7 cellular contexts compared by ENCODE assay signal in genomic region chr2:231711677-231712461, GRCh38. TPM values are rescaled to one million over a fixed set of nuclear protein-coding genes. Genes with fewer than 3 reads are reported as not detected.
DNase-seq lines count a peak whose midpoint lies in the region; ATAC-seq and TF ChIP-seq lines count a peak whose summit lies in the region.

No MANE protein-coding gene starts in this region.

- ATAC-seq in IMR-90 (ENCODE audit: low read depth) (no peak), GM18873 (IDR thresholded peaks at IDR 0.05; ENCODE audit: low FRiP score, unreplicated experiment) (no peak), HG02610 (IDR thresholded peaks at IDR 0.05; ENCODE audit: unreplicated experiment) (no peak)

- H3K9me1 ChIP-seq in IMR-90 (ENCODE audit: insufficient read depth, low read length) = peaks cover 9% of the 10 kb centered on the region

- peaks cover 45% of the 10 kb centered on the region for H3K36me3 Mint-ChIP-seq in activated naive CD4-positive, alpha-beta T cell treated with anti-CD3 and anti-CD28 coated beads, Interleukin-2, amount 10 ng/mL, durations not matched to agents 7 days and 5 days
- peaks cover 47% of the 10 kb centered on the region for H3K36me3 Mint-ChIP-seq in stimulated activated naive CD8-positive, alpha-beta T cell treated with anti-CD3 and anti-CD28 coated beads, Interleukin-15, Interleukin-2, amounts not matched to agents 100 ng/mL and 50 ng/mL, for 24 hours (ENCODE audit: low read depth)

- H3K9me3 Mint-ChIP-seq in activated naive CD4-positive, alpha-beta T cell treated with anti-CD3 and anti-CD28 coated beads, Interleukin-2, amount 10 ng/mL, durations not matched to agents 7 days and 5 days = no peaks in the 10 kb centered on the region
- H3K9me3 Mint-ChIP-seq in stimulated activated naive CD8-positive, alpha-beta T cell treated with anti-CD3 and anti-CD28 coated beads, Interleukin-15, Interleukin-2, amounts not matched to agents 100 ng/mL and 50 ng/mL, for 24 hours = no peaks in the 10 kb centered on the region

- peak overlapping the region; percentile 77 for H3K9ac ChIP-seq in IMR-90 (ENCODE audit: low read depth, low read length)
- H3K9ac ChIP-seq in iPS-20b (ENCODE audit: low read depth, low read length) = peak overlapping the region; percentile 99

- peak overlapping the region; percentile 99 for H3K4me3 Mint-ChIP-seq in activated naive CD4-positive, alpha-beta T cell treated with anti-CD3 and anti-CD28 coated beads, Interleukin-2, amount 10 ng/mL, durations not matched to agents 7 days and 5 days
- peak overlapping the region; percentile 99 for H3K4me3 Mint-ChIP-seq in stimulated activated naive CD8-positive, alpha-beta T cell treated with anti-CD3 and anti-CD28 coated beads, Interleukin-15, Interleukin-2, amounts not matched to agents 100 ng/mL and 50 ng/mL, for 24 hours

- H2AK5ac ChIP-seq in IMR-90 (ENCODE audit: low read depth, low read length) = 0 out of 2 replicates have a peak overlapping the region, but pooled peaks have one; percentile 6

- peaks cover 0 to 33% of the 10 kb centered on the region in 2 experiments; a peak in 2 of 4 replicates for H3K79me1 ChIP-seq in IMR-90 (ENCODE audit: low read depth in 1 of 2, low read length in 2 of 2)

- no peak overlapping the region for H2BK20ac ChIP-seq in IMR-90 (ENCODE audit: low read depth, low read length)

- no peak overlapping the region for H2BK120ac ChIP-seq in IMR-90 (ENCODE audit: low read depth, low read length)

- H3K14ac ChIP-seq in IMR-90 (replicated peaks; ENCODE audit: low read depth, low read length) = peak overlapping the region; percentile 51; the same call in 1 of the 2 replicates

- H4K91ac ChIP-seq in IMR-90 (ENCODE audit: insufficient read depth, low read depth, low read length) = no peak overlapping the region

- TF ChIP-seq RAD21 in IMR-90 (IDR thresholded peaks at IDR 0.05; ENCODE audit: low read length) = no peak

- peak overlapping the region; percentile 6 for H2AK9ac ChIP-seq in IMR-90 (replicated peaks; ENCODE audit: low read depth, low read length, poor library complexity)

- no peak overlapping the region for H2AFZ ChIP-seq in IMR-90 (replicated peaks; ENCODE audit: low read length, poor library complexity)

- DNase-seq in IMR-90 (no peak), GDM1 (lab: John Stamatoyannopoulos, UW) (no peak)
- peak; percentile 32 for DNase-seq in activated naive CD4-positive, alpha-beta T cell treated with anti-CD3 and anti-CD28 coated beads, Interleukin-2, amount 10 ng/mL, durations not matched to agents 7 days and 5 days

- dilution Hi-C loops in IMR-90 (cut with HindIII; ENCODE audit: low sequenced_read_pairs, unreplicated experiment) = no loop called here

- peak overlapping the region; percentile 89 for H3K4me3 ChIP-seq in IMR-90 (ENCODE audit: insufficient read depth, low read depth, low read length)
- peak overlapping the region; percentile 97 for H3K4me3 ChIP-seq in iPS-20b (ENCODE audit: low read length)

- H3K27me3 Mint-ChIP-seq in activated naive CD4-positive, alpha-beta T cell treated with anti-CD3 and anti-CD28 coated beads, Interleukin-2, amount 10 ng/mL, durations not matched to agents 7 days and 5 days = peaks cover 5% of the 10 kb centered on the region
- no peaks in the 10 kb centered on the region for H3K27me3 Mint-ChIP-seq in stimulated activated naive CD8-positive, alpha-beta T cell treated with anti-CD3 and anti-CD28 coated beads, Interleukin-15, Interleukin-2, amounts not matched to agents 100 ng/mL and 50 ng/mL, for 24 hours

- TF ChIP-seq CTCF in IMR-90 (conservative IDR thresholded peaks at IDR 0.05; ENCODE audit: low read depth, low read length) = no peak

- peak overlapping the region; percentile 94 for H3K23ac ChIP-seq in IMR-90 (ENCODE audit: low read depth, low read length)

- 15% methylated on average over 4 of the region's 9 CpGs; no CpG with 5 or more reads in 1 of the 2 experiments for WGBS in IMR-90 (ENCODE audit: extremely low coverage in 2 of 2, insufficient read length in 1 of 2), 2 experiments

- intact Hi-C loops in IMR-90 (cut with micrococcal nuclease) = loop anchor here (2.0 kb wide), 1 partner anchor 75 kb away; the partner anchor contains the start of gene COPS7B

- H3K27ac Mint-ChIP-seq in activated naive CD4-positive, alpha-beta T cell treated with anti-CD3 and anti-CD28 coated beads, Interleukin-2, amount 10 ng/mL, durations not matched to agents 7 days and 5 days = peak overlapping the region; percentile 95
- peak overlapping the region; percentile 99 for H3K27ac Mint-ChIP-seq in stimulated activated naive CD8-positive, alpha-beta T cell treated with anti-CD3 and anti-CD28 coated beads, Interleukin-15, Interleukin-2, amounts not matched to agents 100 ng/mL and 50 ng/mL, for 24 hours

- H4K20me1 ChIP-seq in IMR-90 (ENCODE audit: insufficient read depth, low read length) = peaks cover 63% of the 10 kb centered on the region

- H2BK5ac ChIP-seq in IMR-90 (ENCODE audit: low read depth, low read length, poor library complexity, severe bottlenecking) = peak overlapping the region; percentile 16

- H3K4ac ChIP-seq in IMR-90 (ENCODE audit: low read depth, low read length) = 0 out of 2 replicates have a peak overlapping the region, but pooled peaks have one; percentile 15

- H3K9me3 ChIP-seq in IMR-90 (ENCODE audit: control insufficient read depth, insufficient read depth, low read length) = no peaks in the 10 kb centered on the region
- no peaks in the 10 kb centered on the region for H3K9me3 ChIP-seq in iPS-20b (ENCODE audit: insufficient read depth, low read depth, low read length)

- no peak overlapping the region for H4K5ac ChIP-seq in IMR-90 (ENCODE audit: low read depth, low read length)

- H3K4me1 ChIP-seq in IMR-90 (ENCODE audit: control insufficient read depth, insufficient read depth, low read length) (peaks cover 24% of the 10 kb centered on the region), iPS-20b (ENCODE audit: insufficient read depth, low read length) (peaks cover 8% of the 10 kb centered on the region; the same call in 1 of the 2 replicates)

- H3K27ac ChIP-seq in IMR-90 (ENCODE audit: insufficient read depth, low read length) = no peak overlapping the region; the same call in 1 of the 2 replicates
- H3K27ac ChIP-seq in iPS-20b (ENCODE audit: low read length) = no peak overlapping the region

- no peak overlapping the region for H3K18ac ChIP-seq in IMR-90 (ENCODE audit: low read depth, low read length)

- POLR2A ChIA-PET in IMR-90 (lab: Charles Lee; ENCODE audit: unreplicated experiment) = no interaction called here

- no peak overlapping the region for H2BK15ac ChIP-seq in IMR-90 (ENCODE audit: low read depth, low read length)

- H3K27me3 ChIP-seq in IMR-90 (ENCODE audit: control insufficient read depth, insufficient read depth, low read length) (no peaks in the 10 kb centered on the region), iPS-20b (ENCODE audit: insufficient read depth, low read length) (no peaks in the 10 kb centered on the region)

- in situ Hi-C loops in IMR-90 (cut with MboI; ENCODE audit: low sequenced_read_pairs) = loop anchor here (5.0 kb wide), 2 partner anchors 35 to 100 kb away; no protein-coding TSS in a partner anchor

- no peak overlapping the region for H4K8ac ChIP-seq in IMR-90 (ENCODE audit: low read depth in 2 of 2, low read length in 2 of 2)

- H3K36me3 ChIP-seq in IMR-90 (ENCODE audit: control insufficient read depth, insufficient read depth, low read length) (peaks cover 18% of the 10 kb centered on the region), iPS-20b (ENCODE audit: insufficient read depth, low read depth, low read length) (peaks cover 41% of the 10 kb centered on the region)

- no peak for TF ChIP-seq POLR2A in IMR-90 (IDR thresholded peaks at IDR 0.05; ENCODE audit: low read depth, low read length)

- CTCF ChIA-PET in IMR-90 (lab: Yijun Ruan, JAX) = interaction anchor here (1.0 kb wide), 1 partner anchor 34 kb away, joined by 3 read pairs; no protein-coding TSS in a partner anchor
- CTCF ChIA-PET in activated naive CD4-positive, alpha-beta T cell treated with anti-CD3 and anti-CD28 coated beads, Interleukin-2, amount 10 ng/mL, durations not matched to agents 7 days and 5 days (lab: Charles Lee) = interaction anchor here (0.7 to 9.7 kb wide), 5 partner anchors 9 to 100 kb away, joined by 3 to 473 read pairs (median 5); no protein-coding TSS in a partner anchor

- no TSS peak for BruUV-seq in IMR-90 (replicated peaks; lab: Mats Ljungman, UMichigan)

- H3K4me1 Mint-ChIP-seq in activated naive CD4-positive, alpha-beta T cell treated with anti-CD3 and anti-CD28 coated beads, Interleukin-2, amount 10 ng/mL, durations not matched to agents 7 days and 5 days = peaks cover 38% of the 10 kb centered on the region
- peaks cover 45% of the 10 kb centered on the region for H3K4me1 Mint-ChIP-seq in stimulated activated naive CD8-positive, alpha-beta T cell treated with anti-CD3 and anti-CD28 coated beads, Interleukin-15, Interleukin-2, amounts not matched to agents 100 ng/mL and 50 ng/mL, for 24 hours (ENCODE audit: low read depth)

- peak overlapping the region; percentile 19; the same call in 1 of the 2 replicates for H3K56ac ChIP-seq in IMR-90 (ENCODE audit: extremely low read depth, insufficient read depth, low read length)

- peak overlapping the region; percentile 91 for H3K4me2 ChIP-seq in IMR-90 (ENCODE audit: low read depth, low read length)

TF ChIP-seq in IMR-90, 13 proteins besides CTCF, POLR2A, EP300 and RAD21:
- TF ChIP-seq MAFK (IDR thresholded peaks at IDR 0.05; ENCODE audit: low read depth, low read length) (no peak), NFE2L2 (IDR thresholded peaks at IDR 0.05; ENCODE audit: low read depth, low read length) (no peak), RCOR1 (IDR thresholded peaks at IDR 0.05; ENCODE audit: insufficient replicate concordance, low read length) (no peak), CEBPB (IDR thresholded peaks at IDR 0.05; ENCODE audit: low read depth, low read length) (no peak), FOS (IDR thresholded peaks at IDR 0.05; ENCODE audit: low read depth, low read length) (no peak)

RNA-seq across cellular contexts. Expression of gene PTMA, which starts 3.5 kb away (rescaled TPM):
- total RNA-seq in IMR-90 (2012; rRNA removed) = 380 and 776 TPM in 2 replicates
- 647 and 742 TPM in 2 replicates for polyA plus RNA-seq in IMR-90 (2012; rRNA removed)
- polyA plus RNA-seq in IMR-90 (2012; cell fraction: cytosol; rRNA removed) = 585 and 1,669 TPM in 2 replicates
- 208 and 388 TPM in 2 replicates for polyA plus RNA-seq in IMR-90 (2012; cell fraction: nucleus; rRNA removed; ENCODE audit: low replicate concordance)
